In the genomic region with DNA sequence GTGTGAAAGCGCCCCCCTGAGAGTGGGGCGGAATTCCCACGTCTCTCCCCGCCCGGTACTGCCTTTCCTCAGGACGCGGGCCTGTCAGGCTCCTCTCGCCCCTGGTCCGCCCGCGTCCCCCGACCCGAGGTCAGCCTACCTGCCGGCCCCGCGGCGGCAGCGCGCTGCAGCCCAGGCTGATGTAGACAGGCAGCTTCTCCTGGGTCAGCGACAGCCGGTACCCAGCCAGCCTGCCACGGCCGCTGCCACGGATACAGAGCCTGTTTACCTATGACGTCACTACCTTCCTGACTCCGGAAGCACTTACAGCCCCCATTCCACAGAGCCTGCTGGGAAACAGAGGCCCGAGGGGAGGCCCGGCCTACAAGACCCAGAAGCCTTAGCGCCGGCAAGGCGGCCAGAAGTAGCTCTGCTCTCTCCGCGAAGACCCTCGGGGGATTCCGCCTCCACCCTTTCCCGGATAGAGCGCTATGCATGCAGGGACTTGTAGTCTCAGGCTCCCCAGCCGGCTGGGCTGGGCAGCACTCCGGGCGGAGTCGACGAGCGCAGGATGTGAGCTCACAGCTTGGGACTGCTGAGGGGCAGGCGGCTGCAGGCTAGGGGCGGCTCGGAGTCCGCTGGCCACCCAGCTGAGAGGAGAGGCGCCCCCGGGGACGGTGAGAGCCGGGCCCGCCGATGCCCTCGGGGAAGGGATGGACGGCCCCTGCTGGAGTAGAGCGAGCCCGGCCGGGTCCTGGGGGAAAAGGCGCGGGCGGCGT, we compare ENCODE assay signal across 8 cellular contexts. TPM values are rescaled to one million over a fixed set of nuclear protein-coding genes. Genes with fewer than 3 reads are reported as not detected.
DNase-seq lines count a peak whose midpoint lies in the region; ATAC-seq lines count a peak whose summit lies in the region.

A gene with protein sequence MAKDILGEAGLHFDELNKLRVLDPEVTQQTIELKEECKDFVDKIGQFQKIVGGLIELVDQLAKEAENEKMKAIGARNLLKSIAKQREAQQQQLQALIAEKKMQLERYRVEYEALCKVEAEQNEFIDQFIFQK (minus strand): TSS at position 272 of the 758 bp plus-strand sequence. CDS start 3,487 bp downstream, outside the sequence.
A gene with protein sequence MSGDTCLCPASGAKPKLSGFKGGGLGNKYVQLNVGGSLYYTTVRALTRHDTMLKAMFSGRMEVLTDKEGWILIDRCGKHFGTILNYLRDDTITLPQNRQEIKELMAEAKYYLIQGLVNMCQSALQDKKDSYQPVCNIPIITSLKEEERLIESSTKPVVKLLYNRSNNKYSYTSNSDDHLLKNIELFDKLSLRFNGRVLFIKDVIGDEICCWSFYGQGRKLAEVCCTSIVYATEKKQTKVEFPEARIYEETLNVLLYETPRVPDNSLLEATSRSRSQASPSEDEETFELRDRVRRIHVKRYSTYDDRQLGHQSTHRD (plus strand): TSS at position 561 of the 758 bp plus-strand sequence. CDS start 3,761 bp downstream, outside the sequence.

- ATAC-seq in GM19351 (IDR thresholded peaks at IDR 0.05; ENCODE audit: unreplicated experiment) (peak; percentile 94), HG03521 (IDR thresholded peaks at IDR 0.05; ENCODE audit: unreplicated experiment) (peak; percentile 93), left colon (peak; percentile 92)

- peak within 1 kb of the TSS; percentile 92 to 98 (median 96) for H3K4me2 ChIP-seq in BLaER1 treated with 17β-estradiol and CSF1 and Interleukin-3, amounts not matched to agents 10 nM and 100 nM

- peaks cover 19 to 41% (median 30%) of the 10 kb centered on the region in 11 experiments for H3K36me3 ChIP-seq in BLaER1 treated with 17β-estradiol and CSF1 and Interleukin-3, amounts not matched to agents 10 nM and 100 nM

- peak within 1 kb of the TSS; percentile 78 to 96 (median 86) for H3K4me3 ChIP-seq in BLaER1 treated with 17β-estradiol and CSF1 and Interleukin-3, amounts not matched to agents 10 nM and 100 nM

- H4K20me1 ChIP-seq in BLaER1 treated with 17β-estradiol and CSF1 and Interleukin-3, amounts not matched to agents 10 nM and 100 nM = peaks cover 0 to 70% (median 31%) of the 10 kb centered on the region in 11 experiments; a peak in 14 of 22 replicates

- peak within 1 kb of the TSS; percentile 51 to 88 (median 74) for H3K27ac ChIP-seq in BLaER1 treated with 17β-estradiol and CSF1 and Interleukin-3, amounts not matched to agents 10 nM and 100 nM

- DNase-seq in NCI-H748 (lab: John Stamatoyannopoulos, UW; ENCODE audit: unreplicated experiment) (peak; percentile 100), cortex of kidney (lab: John Stamatoyannopoulos, UW) (peak; percentile 73), left colon (peak; percentile 96 to 100)
- peak; percentile 96 for DNase-seq in activated CD4-positive, alpha-beta T cell treated with anti-CD3 and anti-CD28 coated beads, Interleukin-2, amount 50 U/mL, for 1 hour
- DNase-seq in stimulated activated CD4-positive, alpha-beta T cell treated with anti-CD3 and anti-CD28 coated beads, Interleukin-1b, Interleukin-23, amount 100 ng/mL, for 48 hours = peak; percentile 99

- no peaks in the 10 kb centered on the region for H3K9me3 ChIP-seq in BLaER1 treated with 17β-estradiol and CSF1 and Interleukin-3, amounts not matched to agents 10 nM and 100 nM (replicated peaks in 1 of 11)

- H3K9ac ChIP-seq in BLaER1 treated with 17β-estradiol and CSF1 and Interleukin-3, amounts not matched to agents 10 nM and 100 nM = peak within 1 kb of the TSS; percentile 76 to 89 (median 83)

- peaks cover 28 to 45% (median 33%) of the 10 kb centered on the region in 10 experiments for H3K4me1 ChIP-seq in BLaER1 treated with 17β-estradiol and CSF1 and Interleukin-3, amounts not matched to agents 10 nM and 100 nM

- intact Hi-C loops in left colon (cut with DNase I, micrococcal nuclease) = no loop called here

- no peaks in the 10 kb centered on the region for H3K27me3 ChIP-seq in BLaER1 treated with 17β-estradiol and CSF1 and Interleukin-3, amounts not matched to agents 10 nM and 100 nM

RNA-seq across cellular contexts. Expression of the first gene that starts in this region (rescaled TPM):
- 10 to 100 TPM; 26.2 to 26.3 TPM for total RNA-seq in left colon

RNA-seq across cellular contexts. Expression of the second gene that starts in this region (rescaled TPM):
- 10 to 100 TPM; 34.6 to 38.2 TPM for total RNA-seq in left colon

Comparison
In these comparisons a context has a peak if more than half of its experiments do, and no peak if none do; other contexts are left out.
1. Peak in every context shown above with its lines: DNase-seq, ATAC-seq, H3K4me3 ChIP-seq and H3K27ac ChIP-seq.